ENCODE assay signal across 1 cellular context in genomic region chr3:169966086-169966950, GRCh38.
A peak's percentile ranks its signal among the peaks of the same experiment; 100 is the strongest.
TF ChIP-seq lines count a peak whose summit lies in the region.

Gene SEC62, plus strand, starts transcription at chr3:169966807. Its CDS starts 16 bp downstream, at chr3:169966823.

TF ChIP-seq in GM12878, 131 proteins besides CTCF, POLR2A, EP300 and RAD21 (continued from another document and continues in another):
- TF ChIP-seq ZNF687 (IDR thresholded peaks at IDR 0.05) (no peak), ZNF274 (IDR thresholded peaks at IDR 0.05; ENCODE audit: insufficient read depth, insufficient read length) (no peak), NR2C2 (IDR thresholded peaks at IDR 0.05; ENCODE audit: borderline replicate concordance, control insufficient read depth, insufficient read length, low read depth) (no peak), ETV6 (conservative IDR thresholded peaks at IDR 0.05 in 1 of 2, IDR thresholded peaks at IDR 0.05 in 1 of 2; ENCODE audit: borderline replicate concordance in 1 of 2, low read depth in 1 of 2) (no peak; a peak in 1 of 4 replicates), TCF7 (IDR thresholded peaks at IDR 0.05; ENCODE audit: borderline replicate concordance) (no peak), E4F1 (IDR thresholded peaks at IDR 0.05; ENCODE audit: borderline replicate concordance, partially characterized antibody) (no peak), HDGF (IDR thresholded peaks at IDR 0.05) (no peak), SREBF1 (IDR thresholded peaks at IDR 0.05; ENCODE audit: low read length) (no peak), ZSCAN29 (IDR thresholded peaks at IDR 0.05) (no peak), HDAC6 (IDR thresholded peaks at IDR 0.05; ENCODE audit: unreplicated experiment) (peak; percentile 47), GATAD2B (conservative IDR thresholded peaks at IDR 0.05; ENCODE audit: low read depth) (peak; percentile 71), USF2 (IDR thresholded peaks at IDR 0.05; ENCODE audit: borderline replicate concordance, low read depth, low read length) (no peak), SUPT20H (IDR thresholded peaks at IDR 0.05; ENCODE audit: borderline replicate concordance, control insufficient read depth, low read depth, low read length) (no peak), ATF2 (IDR thresholded peaks at IDR 0.05; ENCODE audit: low read length) (peak; percentile 90), KLF5 (IDR thresholded peaks at IDR 0.05; ENCODE audit: partially characterized antibody) (no peak), ESRRA (IDR thresholded peaks at IDR 0.05; ENCODE audit: low read length) (0 out of 2 replicates have a peak, but pooled peaks have one; percentile 26), HCFC1 (IDR thresholded peaks at IDR 0.05; ENCODE audit: low read length) (peak; percentile 35), ZBTB33 (IDR thresholded peaks at IDR 0.05) (no peak), RBBP5 (conservative IDR thresholded peaks at IDR 0.05) (no peak), CHD2 (IDR thresholded peaks at IDR 0.05; ENCODE audit: borderline replicate concordance, low read depth, low read length) (peak; percentile 100), MTA3 (IDR thresholded peaks at IDR 0.05; ENCODE audit: borderline replicate concordance, low read length) (no peak), BACH1 (IDR thresholded peaks at IDR 0.05; ENCODE audit: borderline replicate concordance) (no peak; the same call in 1 of the 2 replicates), GABPA (IDR thresholded peaks at IDR 0.05; ENCODE audit: low read depth) (no peak), BMI1 (IDR thresholded peaks at IDR 0.05; ENCODE audit: borderline replicate concordance) (no peak), ATF7 (IDR thresholded peaks at IDR 0.05; ENCODE audit: low read depth) (peak; percentile 79), MTA2 (IDR thresholded peaks at IDR 0.05; ENCODE audit: low read depth) (no peak), CBX3 (IDR thresholded peaks at IDR 0.05; ENCODE audit: borderline replicate concordance, low read depth) (no peak), SMAD1 (IDR thresholded peaks at IDR 0.05; ENCODE audit: low read depth, partially characterized antibody) (no peak), NFYA (IDR thresholded peaks at IDR 0.05; ENCODE audit: borderline replicate concordance, low read depth, low read length) (no peak), NRF1 (conservative IDR thresholded peaks at IDR 0.05; ENCODE audit: low read depth, low read length) (no peak), RAD51 (IDR thresholded peaks at IDR 0.05) (no peak), ZBED1 (IDR thresholded peaks at IDR 0.05; ENCODE audit: borderline replicate concordance) (peak; percentile 76; the same call in 1 of the 2 replicates), ZNF622 (IDR thresholded peaks at IDR 0.05) (no peak), RUNX3 (IDR thresholded peaks at IDR 0.05; ENCODE audit: low read length) (peak; percentile 45), ZBTB4 (CRISPR knock-in tag; IDR thresholded peaks at IDR 0.05) (no peak), PAX8 (IDR thresholded peaks at IDR 0.05) (no peak), TCF12 (IDR thresholded peaks at IDR 0.05; ENCODE audit: low read depth, low read length) (peak; percentile 75; the same call in 1 of the 2 replicates), IRF3 (IDR thresholded peaks at IDR 0.05) (no peak), DPF2 (IDR thresholded peaks at IDR 0.05) (0 out of 2 replicates have a peak, but pooled peaks have one; percentile 34), WRNIP1 (IDR thresholded peaks at IDR 0.05; ENCODE audit: borderline replicate concordance, low read depth, low read length) (no peak), SPI1 (IDR thresholded peaks at IDR 0.05; ENCODE audit: borderline replicate concordance, insufficient read depth, low read depth, low read length) (no peak), PRDM15 (CRISPR knock-in tag; IDR thresholded peaks at IDR 0.05) (no peak), MYB (IDR thresholded peaks at IDR 0.05; ENCODE audit: borderline replicate concordance, low read depth, low read length) (no peak), YY1 (IDR thresholded peaks at IDR 0.05; ENCODE audit: low read depth, low read length) (peak; percentile 99), BHLHE40 (IDR thresholded peaks at IDR 0.05; ENCODE audit: borderline replicate concordance in 1 of 2, low read depth in 2 of 2, low read length in 1 of 2) (peak; percentile 34 to 37; a peak in 1 of 4 replicates), EGR1 (IDR thresholded peaks at IDR 0.05; ENCODE audit: borderline replicate concordance in 1 of 2, low read depth in 2 of 2, low read length in 2 of 2) (peak; percentile 69 to 99), RCOR1 (conservative IDR thresholded peaks at IDR 0.05; ENCODE audit: low read depth, low read length) (peak; percentile 98)
